ENCODE assay signal across 17 cellular contexts in the genomic region with DNA sequence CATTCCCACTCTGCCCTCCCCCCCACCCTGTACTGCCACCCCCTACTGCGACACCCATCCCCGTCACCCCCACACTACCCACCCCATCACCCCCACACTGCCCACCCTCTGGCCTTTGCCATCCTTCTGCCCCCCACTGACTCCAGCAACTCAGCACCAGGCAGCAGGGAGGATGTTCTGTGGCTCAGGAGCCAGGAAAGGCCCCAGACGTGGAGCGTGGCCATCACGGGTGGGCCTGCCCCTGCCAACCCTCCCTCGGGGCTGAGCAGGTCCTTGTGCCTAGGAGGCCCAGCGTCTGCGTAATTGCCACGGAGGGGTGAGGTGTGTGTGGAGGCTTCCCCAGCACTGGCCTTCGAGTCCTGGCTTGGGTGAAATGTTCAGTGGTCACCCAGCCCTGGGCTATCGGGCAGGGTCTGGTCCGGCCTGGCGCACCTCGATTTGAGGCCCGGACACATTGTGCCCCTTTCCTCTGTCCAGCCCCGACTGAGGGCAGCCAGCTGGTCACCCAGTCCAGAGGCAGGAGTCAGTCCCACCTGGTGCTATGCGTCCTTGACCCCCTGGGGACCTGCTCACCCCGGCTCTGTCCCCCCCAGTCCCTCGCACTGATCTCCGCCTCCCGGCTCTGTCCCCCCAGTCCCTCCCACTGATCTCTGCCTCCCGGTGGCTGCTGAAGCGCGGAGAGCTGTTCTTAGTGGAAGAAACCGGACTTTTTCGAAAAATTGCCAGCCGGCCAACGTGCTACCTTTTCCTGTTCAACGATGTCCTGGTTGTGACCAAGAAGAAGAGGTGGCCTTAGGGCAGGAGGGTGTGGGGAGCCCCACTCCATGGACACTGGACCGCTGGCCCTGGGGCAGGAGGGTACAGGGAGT. TPM values are rescaled to one million over a fixed set of nuclear protein-coding genes. Genes with fewer than 3 reads are reported as not detected.
A peak's percentile ranks its signal among the peaks of the same experiment; 100 is the strongest.
DNase-seq lines count a peak whose midpoint lies in the region; ATAC-seq and TF ChIP-seq lines count a peak whose summit lies in the region.
"Had no signal": no experiment of that assay in that cellular context is flagged by ENCODE, and none has a peak within 500 bp of the region (broad histone marks: within the 10 kb centered on the region; RNA-seq: fewer than 3 reads in every experiment).

No MANE protein-coding gene starts in this region.

- no peak for TF ChIP-seq CTCF in SK-N-SH (IDR thresholded peaks at IDR 0.05)
- TF ChIP-seq CTCF in GM13977 (IDR thresholded peaks at IDR 0.05; ENCODE audit: extremely low read depth, insufficient read depth, missing control alignments) = no peak
- TF ChIP-seq CTCF in osteoblast (IDR thresholded peaks at IDR 0.05; ENCODE audit: extremely low read depth, low read depth, low read length) = no peak

- peak; percentile 73 for DNase-seq in SK-N-SH
- DNase-seq in GM13977 (ENCODE audit: low spot score) = peak; percentile 79
- peak; percentile 48 for DNase-seq in amniotic stem cell (lab: John Stamatoyannopoulos, UW)
- DNase-seq in osteoblast (ENCODE audit: insufficient read length, low spot score, missing footprints) = peak; percentile 97
- no peak for DNase-seq in NCI-H2227 (lab: John Stamatoyannopoulos, UW; ENCODE audit: unreplicated experiment)
- no peak for DNase-seq in GM19240 (ENCODE audit: insufficient read length, low spot score)
- no peak for DNase-seq in activated effector memory CD4-positive, alpha-beta T cell treated with anti-CD3 and anti-CD28 coated beads, Interleukin-2, amount 50 U/mL, for 16 hours
- DNase-seq: activated naive CD8-positive, alpha-beta T cell treated with anti-CD3 and anti-CD28 coated beads for 36 hours; activated T-cell treated with anti-CD3 and anti-CD28 coated beads, Interleukin-2, amount 50 U/mL, for 72 hours; CD4-positive, alpha-beta T cell; DMS79 treated with DMSO at 0.1 percent for 48 hours; left colon; naive thymus-derived CD8-positive, alpha-beta T cell; NCI-H1930; posterior cingulate gyrus; testis had no signal

- H3K4me3 ChIP-seq in SK-N-SH (ENCODE audit: low read depth in 2 of 2, low read length in 1 of 2) = no peak overlapping the region
- no peak overlapping the region for H3K4me3 ChIP-seq in osteoblast (ENCODE audit: insufficient read depth, low read length)
- H3K4me3 ChIP-seq: testis had no signal

- no peaks in the 10 kb centered on the region for H3F3A ChIP-seq in SK-N-SH (replicated peaks; ENCODE audit: insufficient read depth)

- H2AFZ ChIP-seq in SK-N-SH (ENCODE audit: low read depth) (no peak overlapping the region), osteoblast (ENCODE audit: low read length) (no peak overlapping the region)

- H3K4me2 ChIP-seq in SK-N-SH (no peak overlapping the region), osteoblast (ENCODE audit: insufficient read depth, low read length) (no peak overlapping the region)

- H3K36me3 ChIP-seq in SK-N-SH (replicated peaks in 1 of 2; ENCODE audit: control insufficient read depth in 1 of 2, insufficient read depth in 2 of 2, low read length in 1 of 2) (no peaks in the 10 kb centered on the region), osteoblast (ENCODE audit: insufficient read depth, low read length) (no peaks in the 10 kb centered on the region)

- H3K9me2 ChIP-seq in SK-N-SH = no peaks in the 10 kb centered on the region

- H3K9me3 ChIP-seq in SK-N-SH (no peaks in the 10 kb centered on the region), osteoblast (ENCODE audit: low read depth, low read length) (no peaks in the 10 kb centered on the region)
- H3K9me3 ChIP-seq: testis had no signal

- TF ChIP-seq RAD21 in SK-N-SH (IDR thresholded peaks at IDR 0.05; ENCODE audit: low read length) = no peak

- H3K4me1 ChIP-seq in SK-N-SH (ENCODE audit: control insufficient read depth in 1 of 2, insufficient read depth in 2 of 2, low read depth in 1 of 2, low read length in 1 of 2) = peaks cover 0 to 2% of the 10 kb centered on the region in 2 experiments; a peak in 2 of 4 replicates
- H3K4me1 ChIP-seq in osteoblast (ENCODE audit: insufficient read depth, low read length) = peaks cover 12% of the 10 kb centered on the region

- ATAC-seq in SK-N-SH treated with all-trans-retinoic acid at 6 μM for 48 hours = no peak
- ATAC-seq: activated T-cell treated with anti-CD3 and anti-CD28 coated beads, Interleukin-2, amount 50 U/mL, for 72 hours; left colon; naive thymus-derived CD8-positive, alpha-beta T cell had no signal

- WGBS in SK-N-SH (ENCODE audit: low lambda C conversion rate) = 64% methylated on average over 19 of the region's 30 CpGs

- no peak overlapping the region for H3K9ac ChIP-seq in SK-N-SH

- H3K79me2 ChIP-seq in SK-N-SH (ENCODE audit: insufficient read depth) (no peaks in the 10 kb centered on the region), osteoblast (ENCODE audit: insufficient read depth, low read length) (no peaks in the 10 kb centered on the region)

- CTCF ChIA-PET in SK-N-SH (lab: Yijun Ruan, JAX) = interaction anchor here (0.6 to 2.5 kb wide), 5 partner anchors 13 to 362 kb away, joined by 3 to 21 read pairs (median 4); no protein-coding TSS in a partner anchor

- no peaks in the 10 kb centered on the region for H3K27me3 ChIP-seq in SK-N-SH (ENCODE audit: insufficient read depth)
- H3K27me3 ChIP-seq in osteoblast (ENCODE audit: insufficient read depth, low read length) = no peaks in the 10 kb centered on the region
- H3K27me3 ChIP-seq: testis had no signal

- POLR2A ChIA-PET in SK-N-SH (lab: Yijun Ruan, JAX) = no interaction called here

- no peak for TF ChIP-seq EP300 in SK-N-SH (IDR thresholded peaks at IDR 0.05; ENCODE audit: borderline replicate concordance in 1 of 2, low read depth in 1 of 2, low read length in 1 of 2)

- H3K27ac ChIP-seq in SK-N-SH (ENCODE audit: low read depth in 2 of 2, low read length in 1 of 2) (no peak overlapping the region), osteoblast (ENCODE audit: low read depth, low read length) (no peak overlapping the region)
- H3K27ac ChIP-seq: testis had no signal

- in situ Hi-C loops in GM13977 (cut with MboI; ENCODE audit: low pct_unique_long_range_greater_than_20kb, low sequenced_read_pairs, unreplicated experiment) = no loop called here

- H4K20me1 ChIP-seq in SK-N-SH (ENCODE audit: insufficient read depth) (no peaks in the 10 kb centered on the region), osteoblast (ENCODE audit: insufficient read depth, low read length) (peaks cover 9% of the 10 kb centered on the region)

TF ChIP-seq in SK-N-SH, 30 proteins besides CTCF, POLR2A, EP300 and RAD21 (continues in another document):
- TF ChIP-seq SIN3A (IDR thresholded peaks at IDR 0.05; ENCODE audit: borderline replicate concordance, low read depth, low read length) (no peak), YY1 (IDR thresholded peaks at IDR 0.05; ENCODE audit: low read depth) (no peak), FOXJ3 (CRISPR knock-in tag; IDR thresholded peaks at IDR 0.05) (no peak), NRF1 (IDR thresholded peaks at IDR 0.05; ENCODE audit: low read depth, low read length) (no peak)
- TF ChIP-seq, protein P1, sequence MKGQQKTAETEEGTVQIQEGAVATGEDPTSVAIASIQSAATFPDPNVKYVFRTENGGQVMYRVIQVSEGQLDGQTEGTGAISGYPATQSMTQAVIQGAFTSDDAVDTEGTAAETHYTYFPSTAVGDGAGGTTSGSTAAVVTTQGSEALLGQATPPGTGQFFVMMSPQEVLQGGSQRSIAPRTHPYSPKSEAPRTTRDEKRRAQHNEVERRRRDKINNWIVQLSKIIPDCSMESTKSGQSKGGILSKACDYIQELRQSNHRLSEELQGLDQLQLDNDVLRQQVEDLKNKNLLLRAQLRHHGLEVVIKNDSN (IDR thresholded peaks at IDR 0.05; ENCODE audit: borderline replicate concordance, low read depth) = no peak
- TF ChIP-seq, protein P2, sequence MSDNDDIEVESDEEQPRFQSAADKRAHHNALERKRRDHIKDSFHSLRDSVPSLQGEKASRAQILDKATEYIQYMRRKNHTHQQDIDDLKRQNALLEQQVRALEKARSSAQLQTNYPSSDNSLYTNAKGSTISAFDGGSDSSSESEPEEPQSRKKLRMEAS (IDR thresholded peaks at IDR 0.05; ENCODE audit: low read depth) = no peak

TF ChIP-seq in SK-N-SH treated with all-trans-retinoic acid at 6 μM for 48 hours, 23 proteins besides CTCF, POLR2A, EP300 and RAD21 (continues in another document):
- TF ChIP-seq ARNTL (CRISPR knock-in tag; IDR thresholded peaks at IDR 0.05; ENCODE audit: borderline replicate concordance, low read depth) = no peak
- TF ChIP-seq TCF4 (CRISPR knock-in tag; IDR thresholded peaks at IDR 0.05; ENCODE audit: borderline replicate concordance) = no peak
- no peak for TF ChIP-seq PPARA (CRISPR knock-in tag; IDR thresholded peaks at IDR 0.05; ENCODE audit: borderline replicate concordance)
- no peak for TF ChIP-seq ZFP3 (CRISPR knock-in tag; IDR thresholded peaks at IDR 0.05)
- no peak for TF ChIP-seq ZC3H10 (CRISPR knock-in tag; IDR thresholded peaks at IDR 0.05)
- no peak for TF ChIP-seq GLIS3 (CRISPR knock-in tag; IDR thresholded peaks at IDR 0.05)
- no peak for TF ChIP-seq OSR1 (CRISPR knock-in tag; IDR thresholded peaks at IDR 0.05)
- TF ChIP-seq, protein P3, sequence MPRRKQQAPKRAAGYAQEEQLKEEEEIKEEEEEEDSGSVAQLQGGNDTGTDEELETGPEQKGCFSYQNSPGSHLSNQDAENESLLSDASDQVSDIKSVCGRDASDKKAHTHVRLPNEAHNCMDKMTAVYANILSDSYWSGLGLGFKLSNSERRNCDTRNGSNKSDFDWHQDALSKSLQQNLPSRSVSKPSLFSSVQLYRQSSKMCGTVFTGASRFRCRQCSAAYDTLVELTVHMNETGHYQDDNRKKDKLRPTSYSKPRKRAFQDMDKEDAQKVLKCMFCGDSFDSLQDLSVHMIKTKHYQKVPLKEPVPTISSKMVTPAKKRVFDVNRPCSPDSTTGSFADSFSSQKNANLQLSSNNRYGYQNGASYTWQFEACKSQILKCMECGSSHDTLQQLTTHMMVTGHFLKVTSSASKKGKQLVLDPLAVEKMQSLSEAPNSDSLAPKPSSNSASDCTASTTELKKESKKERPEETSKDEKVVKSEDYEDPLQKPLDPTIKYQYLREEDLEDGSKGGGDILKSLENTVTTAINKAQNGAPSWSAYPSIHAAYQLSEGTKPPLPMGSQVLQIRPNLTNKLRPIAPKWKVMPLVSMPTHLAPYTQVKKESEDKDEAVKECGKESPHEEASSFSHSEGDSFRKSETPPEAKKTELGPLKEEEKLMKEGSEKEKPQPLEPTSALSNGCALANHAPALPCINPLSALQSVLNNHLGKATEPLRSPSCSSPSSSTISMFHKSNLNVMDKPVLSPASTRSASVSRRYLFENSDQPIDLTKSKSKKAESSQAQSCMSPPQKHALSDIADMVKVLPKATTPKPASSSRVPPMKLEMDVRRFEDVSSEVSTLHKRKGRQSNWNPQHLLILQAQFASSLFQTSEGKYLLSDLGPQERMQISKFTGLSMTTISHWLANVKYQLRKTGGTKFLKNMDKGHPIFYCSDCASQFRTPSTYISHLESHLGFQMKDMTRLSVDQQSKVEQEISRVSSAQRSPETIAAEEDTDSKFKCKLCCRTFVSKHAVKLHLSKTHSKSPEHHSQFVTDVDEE (CRISPR knock-in tag; IDR thresholded peaks at IDR 0.05) = no peak

RNA-seq across cellular contexts. Expression of a gene that starts 23.0 kb away (rescaled TPM):
- 0.10 and 0.18 TPM in 2 replicates for polyA plus RNA-seq in SK-N-SH (2012; rRNA removed)
- polyA plus RNA-seq in SK-N-SH (2012; cell fraction: cytosol; rRNA removed) = 0.09 and 0.12 TPM in 2 replicates
- polyA plus RNA-seq in SK-N-SH (2012; cell fraction: nucleus; rRNA removed) = 0.68 and 0.83 TPM in 2 replicates
- total RNA-seq in osteoblast = not detected in 2 replicates
- total RNA-seq: naive thymus-derived CD8-positive, alpha-beta T cell had no signal
- polyA plus RNA-seq: naive thymus-derived CD8-positive, alpha-beta T cell had no signal

Comparison
In these comparisons a context has a peak if more than half of its experiments do, and no peak if none do; other contexts are left out.
1. DNase-seq: peak in SK-N-SH (single experiment), GM13977 (single experiment), amniotic stem cell (single experiment) and osteoblast (single experiment); none in NCI-H2227 (single experiment), GM19240 (single experiment) and activated effector memory CD4-positive, alpha-beta T cell treated with anti-CD3 and anti-CD28 coated beads, Interleukin-2, amount 50 U/mL, for 16 hours (single experiment).